In the genomic region with DNA sequence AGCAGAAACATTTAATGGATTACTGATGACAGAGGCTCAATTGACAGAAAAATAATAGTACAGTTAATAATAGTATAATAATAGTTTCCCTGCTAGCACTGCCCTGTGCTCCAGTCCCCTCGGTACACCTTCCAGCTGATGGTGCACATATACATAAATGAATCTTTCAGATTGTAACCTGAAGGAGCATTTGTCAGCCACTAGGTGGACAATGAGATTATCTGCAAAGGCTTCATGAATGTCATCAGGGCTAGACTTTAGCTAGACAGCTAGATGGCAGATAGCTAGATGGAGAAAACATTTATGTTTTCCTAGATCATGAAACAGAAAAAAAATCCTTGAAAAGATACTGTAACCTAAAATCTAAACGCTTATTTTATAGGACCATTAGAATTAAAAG, we compare ENCODE assay signal across 1 cellular context.
A peak's percentile ranks its signal among the peaks of the same experiment; 100 is the strongest.
TF ChIP-seq lines count a peak whose summit lies in the region.

No MANE protein-coding gene starts in this region.

TF ChIP-seq in HepG2, 621 proteins besides CTCF, POLR2A, EP300 and RAD21 (continued from another document):
- peak; percentile 21; the same call in 1 of the 2 replicates for TF ChIP-seq STAG1 (CRISPR knock-in tag; IDR thresholded peaks at IDR 0.05)
